In genomic region chr3:48684480-48685143, GRCh38 we compare ENCODE assay signal across 8 cellular contexts. TPM values are rescaled to one million over a fixed set of nuclear protein-coding genes. Genes with fewer than 3 reads are reported as not detected.
A peak's percentile ranks its signal among the peaks of the same experiment; 100 is the strongest.
DNase-seq lines count a peak whose midpoint lies in the region; ATAC-seq and TF ChIP-seq lines count a peak whose summit lies in the region.

No MANE protein-coding gene starts in this region.

- peaks cover 45% of the 10 kb centered on the region for H3K4me1 Mint-ChIP-seq in activated naive CD4-positive, alpha-beta T cell treated with anti-CD3 and anti-CD28 coated beads, Interleukin-2, amount 10 ng/mL, durations not matched to agents 7 days and 5 days

- peak overlapping the region; percentile 43 to 54 (median 46) for H3K9ac ChIP-seq in skeletal muscle tissue (ENCODE audit: low read depth in 1 of 3, low read length in 3 of 3)

- 17 to 26% methylated on average over 7 of the region's 7 CpGs for WGBS in heart right ventricle, 2 donors

- H3K27ac Mint-ChIP-seq in activated naive CD4-positive, alpha-beta T cell treated with anti-CD3 and anti-CD28 coated beads, Interleukin-2, amount 10 ng/mL, durations not matched to agents 7 days and 5 days: peak overlapping the region; percentile 87

- CTCF ChIA-PET in activated naive CD4-positive, alpha-beta T cell treated with anti-CD3 and anti-CD28 coated beads, Interleukin-2, amount 10 ng/mL, durations not matched to agents 7 days and 5 days (lab: Charles Lee): interaction anchor here (0.9 to 2.1 kb wide), 7 partner anchors 8 to 284 kb away, joined by 4 to 7 read pairs (median 4); no protein-coding TSS in a partner anchor

- H3K27me3 ChIP-seq in WERI-Rb-1 (ENCODE audit: insufficient read depth, low read depth, severe bottlenecking): no peaks in the 10 kb centered on the region
- no peaks in the 10 kb centered on the region for H3K27me3 ChIP-seq in heart right ventricle
- H3K27me3 ChIP-seq in skeletal muscle tissue (ENCODE audit: control insufficient read depth in 3 of 3, insufficient read depth in 3 of 3, low read length in 3 of 3): no peaks in the 10 kb centered on the region

- H3K4me3 Mint-ChIP-seq in activated naive CD4-positive, alpha-beta T cell treated with anti-CD3 and anti-CD28 coated beads, Interleukin-2, amount 10 ng/mL, durations not matched to agents 7 days and 5 days: peak overlapping the region; percentile 82

- H3K4me1 ChIP-seq in heart right ventricle: peaks cover 16 to 44% (median 34%) of the 10 kb centered on the region in 9 donors
- peaks cover 27 to 44% (median 35%) of the 10 kb centered on the region in 3 donors for H3K4me1 ChIP-seq in skeletal muscle tissue (ENCODE audit: control insufficient read depth in 3 of 3, insufficient read depth in 3 of 3, low read length in 3 of 3)

- H3K36me3 Mint-ChIP-seq in activated naive CD4-positive, alpha-beta T cell treated with anti-CD3 and anti-CD28 coated beads, Interleukin-2, amount 10 ng/mL, durations not matched to agents 7 days and 5 days: peaks cover 50% of the 10 kb centered on the region

- intact Hi-C loops in heart right ventricle (cut with DNase I): loop anchor here in 5 of 10 donors (1.0 to 10.0 kb wide), 5 partner anchors 50 to 220 kb away; partner anchors contain the start of gene SLC26A6 (in 2 of the 5)

- DNase-seq in activated naive CD4-positive, alpha-beta T cell treated with anti-CD3 and anti-CD28 coated beads, Interleukin-2, amount 10 ng/mL, durations not matched to agents 7 days and 5 days: no peak
- DNase-seq in activated naive CD4-positive, alpha-beta T cell treated with Interleukin-2 at 50 U/mL for 16 hours: no peak
- peak; percentile 35 for DNase-seq in WERI-Rb-1
- peak; percentile 52 to 68 for DNase-seq in heart right ventricle
- no peak for DNase-seq in NCI-H446 (lab: John Stamatoyannopoulos, UW)
- no peak for DNase-seq in stimulated activated naive CD4-positive, alpha-beta T cell treated with Interleukin-2 at 50 U/mL for 16 hours (lab: John Stamatoyannopoulos, UW)

- TF ChIP-seq CTCF in WERI-Rb-1 (IDR thresholded peaks at IDR 0.05; ENCODE audit: low read depth, low read length) (no peak), heart right ventricle (IDR thresholded peaks at IDR 0.05) (no peak)

- no peaks in the 10 kb centered on the region for H3K27me3 Mint-ChIP-seq in activated naive CD4-positive, alpha-beta T cell treated with anti-CD3 and anti-CD28 coated beads, Interleukin-2, amount 10 ng/mL, durations not matched to agents 7 days and 5 days

- no peaks in the 10 kb centered on the region for H3K9me3 Mint-ChIP-seq in activated naive CD4-positive, alpha-beta T cell treated with anti-CD3 and anti-CD28 coated beads, Interleukin-2, amount 10 ng/mL, durations not matched to agents 7 days and 5 days

- H3K9me3 ChIP-seq in WERI-Rb-1 (ENCODE audit: severe bottlenecking): no peaks in the 10 kb centered on the region
- H3K9me3 ChIP-seq in heart right ventricle: no peaks in the 10 kb centered on the region
- no peaks in the 10 kb centered on the region for H3K9me3 ChIP-seq in skeletal muscle tissue (ENCODE audit: control insufficient read depth in 3 of 3, low read length in 3 of 3)

- H3K27ac ChIP-seq in WERI-Rb-1: no peak overlapping the region; the same call in 1 of the 2 replicates
- H3K27ac ChIP-seq in heart right ventricle: peak overlapping the region; percentile 7 to 91 (median 71)
- H3K27ac ChIP-seq in skeletal muscle tissue (ENCODE audit: low read depth, low read length): no peak overlapping the region

- H3K4me3 ChIP-seq in WERI-Rb-1 (ENCODE audit: low read depth, low read length) (peak overlapping the region; percentile 82), heart right ventricle (peak overlapping the region; percentile 18 to 99 (median 92)), skeletal muscle tissue (ENCODE audit: low read length in 3 of 3) (peak overlapping the region; percentile 58 to 99 (median 74))

- H3K36me3 ChIP-seq in WERI-Rb-1: peaks cover 71% of the 10 kb centered on the region
- peaks cover 0 to 59% (median 50%) of the 10 kb centered on the region in 9 donors for H3K36me3 ChIP-seq in heart right ventricle
- peaks cover 52% of the 10 kb centered on the region in 3 donors for H3K36me3 ChIP-seq in skeletal muscle tissue (ENCODE audit: control insufficient read depth in 3 of 3, insufficient read depth in 3 of 3, low read length in 3 of 3)

- peak in 7 of 8 donors; percentile 20 to 71 (median 51) for ATAC-seq in heart right ventricle
- no peak for ATAC-seq in HG02588 (IDR thresholded peaks at IDR 0.05; ENCODE audit: unreplicated experiment)

RNA-seq across cellular contexts. Expression of gene NCKIPSD, which starts 1.1 kb away (rescaled TPM):
- total RNA-seq in heart right ventricle (10 to 100 TPM in 9 of 10 donors, 1 to 10 TPM in 1; 9.4 to 21.1 (median 15.1) TPM), skeletal muscle tissue (3.1 TPM)
- polyA plus RNA-seq in heart right ventricle: 10 to 100 TPM; 13.0 to 14.3 TPM

RNA-seq across cellular contexts. Expression of gene CELSR3, which starts 21.9 kb away (rescaled TPM):
- total RNA-seq in heart right ventricle (under 1 TPM; 0.10 to 0.44 (median 0.17) TPM), skeletal muscle tissue (under 0.01 TPM)
- under 1 TPM; 0.10 to 0.44 TPM for polyA plus RNA-seq in heart right ventricle

RNA-seq across cellular contexts. Expression of gene IP6K2, which starts 32.4 kb away (rescaled TPM):
- total RNA-seq in heart right ventricle: 10 to 100 TPM; 16.7 to 28.9 (median 19.5) TPM
- polyA plus RNA-seq in heart right ventricle: 10 to 100 TPM; 40.4 to 81.7 TPM
- total RNA-seq in skeletal muscle tissue: 33.9 TPM

RNA-seq across cellular contexts. Expression of gene SLC26A6, which starts 49.4 kb away (rescaled TPM):
- total RNA-seq in heart right ventricle: 10 to 100 TPM in 6 of 10 donors, 1 to 10 TPM in 4; 5.2 to 17.7 (median 10.2) TPM
- polyA plus RNA-seq in heart right ventricle: 10 to 100 TPM; 11.3 to 25.4 TPM
- total RNA-seq in skeletal muscle tissue: 9.4 TPM

Comparison
In these comparisons a context has a peak if more than half of its experiments do, and no peak if none do; other contexts are left out.
1. DNase-seq: peak in WERI-Rb-1 (single experiment) and heart right ventricle (2 of 2); none in activated naive CD4-positive, alpha-beta T cell treated with anti-CD3 and anti-CD28 coated beads, Interleukin-2, amount 10 ng/mL, durations not matched to agents 7 days and 5 days (single experiment), activated naive CD4-positive, alpha-beta T cell treated with Interleukin-2 at 50 U/mL for 16 hours (single experiment), NCI-H446 (0 of 2) and stimulated activated naive CD4-positive, alpha-beta T cell treated with Interleukin-2 at 50 U/mL for 16 hours (single experiment).
2. H3K27ac ChIP-seq: peak in heart right ventricle (10 of 10); none in WERI-Rb-1 (single experiment) and skeletal muscle tissue (single experiment).
3. Peak in every context shown above with its lines, with median percentiles within 50 percentile points of each other: H3K4me3 ChIP-seq.